ENCODE assay signal across 11 cellular contexts in the genomic region with DNA sequence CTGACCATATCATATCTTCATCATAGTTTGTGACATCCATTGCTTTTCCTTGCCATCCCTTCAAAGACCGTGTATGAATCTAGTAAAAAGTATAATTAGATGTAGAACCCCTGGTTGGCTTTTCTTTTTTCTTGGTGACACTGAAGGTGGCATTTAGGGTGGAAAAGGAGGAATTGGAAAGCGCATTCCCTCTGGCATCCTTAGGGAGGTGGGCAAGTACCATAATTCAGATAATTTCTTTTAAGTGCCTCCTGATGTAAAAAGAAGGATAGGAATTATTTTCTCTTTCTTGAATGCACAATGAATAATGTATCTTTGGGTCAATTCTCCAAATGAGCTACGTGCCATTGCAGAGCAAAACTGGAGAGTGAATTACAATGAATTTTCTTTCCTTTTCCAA.
DNase-seq lines count a peak whose midpoint lies in the region; ATAC-seq, FAIRE-seq and TF ChIP-seq lines count a peak whose summit lies in the region.
"Had no signal": no experiment of that assay in that cellular context is flagged by ENCODE, and none has a peak within 500 bp of the region (broad histone marks: within the 10 kb centered on the region; RNA-seq: fewer than 3 reads in every experiment).

No MANE protein-coding gene starts in this region.

- H4K91ac ChIP-seq in IMR-90 (ENCODE audit: insufficient read depth, low read depth, low read length) (no peak overlapping the region), H1 (replicated peaks; ENCODE audit: insufficient read length, low read length) (no peak overlapping the region)

- H2AFZ ChIP-seq in IMR-90 (replicated peaks; ENCODE audit: low read length, poor library complexity) (no peak overlapping the region), H1 (ENCODE audit: low read length) (no peak overlapping the region), neural cell (ENCODE audit: low read depth, low read length) (no peak overlapping the region)

- H3K79me1 ChIP-seq in IMR-90 (ENCODE audit: low read depth in 1 of 2, low read length in 2 of 2) (no peaks in the 10 kb centered on the region), H1 (ENCODE audit: low read depth, low read length) (no peaks in the 10 kb centered on the region)

- H3K4me1 Mint-ChIP-seq in progenitor cell of endocrine pancreas (ENCODE audit: low read depth), result peaks cover 17% of the 10 kb centered on the region

- H3K27ac Mint-ChIP-seq in progenitor cell of endocrine pancreas, result no peak overlapping the region
- H3K27ac Mint-ChIP-seq: memory B cell; stimulated activated naive CD8-positive, alpha-beta T cell treated with anti-CD3 and anti-CD28 coated beads, Interleukin-15, amount 100 ng/mL, for 72 hours had no signal

- WGBS in IMR-90 (ENCODE audit: extremely low coverage in 2 of 2, insufficient read length in 1 of 2), 2 experiments, result no CpG with 5 or more reads among the region's 3 CpGs
- WGBS in H1 (ENCODE audit: extremely low coverage in 1 of 2, insufficient coverage in 1 of 2, insufficient read length in 1 of 2, insufficient replicate concordance in 2 of 2, low coverage in 1 of 2, low lambda C conversion rate in 2 of 2, missing lambda C conversion rate in 1 of 2), 2 experiments, result 86% methylated on average over 3 of the region's 3 CpGs; no CpG with 5 or more reads in 1 of the 2 experiments

- no peaks in the 10 kb centered on the region for H3F3A ChIP-seq in neural cell (ENCODE audit: insufficient read depth, low read length, poor library complexity, severe bottlenecking)

- TF ChIP-seq POLR2A in IMR-90 (IDR thresholded peaks at IDR 0.05; ENCODE audit: low read depth, low read length), result no peak
- no peak for TF ChIP-seq POLR2A in H1 (IDR thresholded peaks at IDR 0.05; ENCODE audit: control extremely low read depth in 1 of 2, low read depth in 2 of 2, low read length in 2 of 2)

- H4K8ac ChIP-seq in IMR-90 (ENCODE audit: low read depth in 2 of 2, low read length in 2 of 2), result no peak overlapping the region
- H4K8ac ChIP-seq in H1 (ENCODE audit: extremely low read depth, insufficient read depth, low read length), result no peak overlapping the region

- H3K9me1 ChIP-seq in IMR-90 (ENCODE audit: insufficient read depth, low read length), result no peaks in the 10 kb centered on the region

- no peak for ATAC-seq in IMR-90 (ENCODE audit: low read depth)
- ATAC-seq: stimulated activated naive CD8-positive, alpha-beta T cell treated with anti-CD3 and anti-CD28 coated beads, Interleukin-15, amount 100 ng/mL, for 72 hours had no signal

- no peaks in the 10 kb centered on the region for H3K9me3 ChIP-seq in IMR-90 (ENCODE audit: control insufficient read depth, insufficient read depth, low read length)
- peaks cover 0 to 4% of the 10 kb centered on the region in 2 experiments; a peak in 1 of 4 replicates for H3K9me3 ChIP-seq in H1 (ENCODE audit: insufficient read depth in 2 of 2, low read depth in 1 of 2, low read length in 1 of 2)
- H3K9me3 ChIP-seq in neural cell (ENCODE audit: low read length), result no peaks in the 10 kb centered on the region

- POLR2A ChIA-PET in IMR-90 (lab: Charles Lee; ENCODE audit: unreplicated experiment) (no interaction called here), H1 (lab: Charles Lee; ENCODE audit: partially characterized antibody) (no interaction called here)

- no peaks in the 10 kb centered on the region for H4K20me1 ChIP-seq in IMR-90 (ENCODE audit: insufficient read depth, low read length)
- H4K20me1 ChIP-seq in H1 (replicated peaks in 1 of 2; ENCODE audit: control insufficient read depth in 1 of 2, insufficient read depth in 2 of 2, low read length in 2 of 2), result no peaks in the 10 kb centered on the region
- no peaks in the 10 kb centered on the region for H4K20me1 ChIP-seq in neural cell (ENCODE audit: insufficient read depth)

- H2AK9ac ChIP-seq in IMR-90 (replicated peaks; ENCODE audit: low read depth, low read length, poor library complexity), result no peak overlapping the region

- H3K9ac ChIP-seq in IMR-90 (ENCODE audit: low read depth, low read length) (no peak overlapping the region), H1 (replicated peaks in 1 of 4; ENCODE audit: extremely low read depth in 1 of 4, low read depth in 3 of 4, low read length in 3 of 4) (no peak overlapping the region), neural cell (ENCODE audit: low read length) (no peak overlapping the region)

- H3K18ac ChIP-seq in IMR-90 (ENCODE audit: low read depth, low read length) (no peak overlapping the region), H1 (ENCODE audit: extremely low read depth, low read length) (no peak overlapping the region)

- no peaks in the 10 kb centered on the region for H3K36me3 ChIP-seq in IMR-90 (ENCODE audit: control insufficient read depth, insufficient read depth, low read length)
- no peaks in the 10 kb centered on the region for H3K36me3 ChIP-seq in H1 (ENCODE audit: control insufficient read depth in 2 of 4, insufficient read depth in 4 of 4, low read length in 3 of 4)
- no peaks in the 10 kb centered on the region for H3K36me3 ChIP-seq in neural cell (ENCODE audit: insufficient read depth, low read length)

- peak; percentile 32 for TF ChIP-seq RAD21 in IMR-90 (IDR thresholded peaks at IDR 0.05; ENCODE audit: low read length)
- peak; percentile 76 to 77 for TF ChIP-seq RAD21 in H1 (IDR thresholded peaks at IDR 0.05 in 1 of 2, conservative IDR thresholded peaks at IDR 0.05 in 1 of 2; ENCODE audit: low read depth in 2 of 2, low read length in 2 of 2)
- peak; percentile 56 for TF ChIP-seq RAD21 in neural cell (conservative IDR thresholded peaks at IDR 0.05)

- dilution Hi-C loops in IMR-90 (cut with HindIII; ENCODE audit: low sequenced_read_pairs, unreplicated experiment), result no loop called here

- H4K5ac ChIP-seq in IMR-90 (ENCODE audit: low read depth, low read length) (no peak overlapping the region), H1 (ENCODE audit: insufficient read length, low read depth, low read length) (no peak overlapping the region)

- no peak for FAIRE-seq in H1 (lab: Jason Lieb, UNC)

- H3K23ac ChIP-seq in IMR-90 (ENCODE audit: low read depth, low read length), result no peak overlapping the region
- H3K23ac ChIP-seq in H1 (ENCODE audit: insufficient read length), result no peak overlapping the region

- H3K36me3 Mint-ChIP-seq in progenitor cell of endocrine pancreas (ENCODE audit: insufficient read depth), result no peaks in the 10 kb centered on the region
- H3K36me3 Mint-ChIP-seq: memory B cell had no signal

- H3K4me2 ChIP-seq in IMR-90 (ENCODE audit: low read depth, low read length) (no peak overlapping the region), H1 (ENCODE audit: insufficient read depth in 1 of 2, low read depth in 2 of 2, low read length in 2 of 2) (no peak overlapping the region), neural cell (ENCODE audit: low read length) (no peak overlapping the region)

- H2BK15ac ChIP-seq in IMR-90 (ENCODE audit: low read depth, low read length) (no peak overlapping the region), H1 (ENCODE audit: low read length) (no peak overlapping the region)

- no peak overlapping the region for H2BK20ac ChIP-seq in IMR-90 (ENCODE audit: low read depth, low read length)
- no peak overlapping the region for H2BK20ac ChIP-seq in H1 (ENCODE audit: low read length)

- H3K27me3 Mint-ChIP-seq in progenitor cell of endocrine pancreas, result no peaks in the 10 kb centered on the region

- no peak for TF ChIP-seq EP300 in H1 (IDR thresholded peaks at IDR 0.05; ENCODE audit: borderline replicate concordance in 1 of 2, low read depth in 2 of 2, low read length in 2 of 2)
- TF ChIP-seq EP300 in neural cell (conservative IDR thresholded peaks at IDR 0.05; ENCODE audit: poor library complexity, severe bottlenecking), result no peak

- H2BK120ac ChIP-seq in IMR-90 (ENCODE audit: low read depth, low read length) (no peak overlapping the region), H1 (replicated peaks; ENCODE audit: low read depth, low read length) (no peak overlapping the region)

- no TSS peak for BruUV-seq in IMR-90 (replicated peaks; lab: Mats Ljungman, UMichigan)

- no peak overlapping the region for H3K4me3 Mint-ChIP-seq in progenitor cell of endocrine pancreas (ENCODE audit: low read depth)
- H3K4me3 Mint-ChIP-seq: memory B cell; stimulated activated naive CD8-positive, alpha-beta T cell treated with anti-CD3 and anti-CD28 coated beads, Interleukin-15, amount 100 ng/mL, for 72 hours had no signal

- H3K9me3 Mint-ChIP-seq in progenitor cell of endocrine pancreas (ENCODE audit: low read depth), result peaks cover 3% of the 10 kb centered on the region
- H3K9me3 Mint-ChIP-seq: memory B cell; stimulated activated naive CD8-positive, alpha-beta T cell treated with anti-CD3 and anti-CD28 coated beads, Interleukin-15, amount 100 ng/mL, for 72 hours had no signal

- H3K56ac ChIP-seq in IMR-90 (ENCODE audit: extremely low read depth, insufficient read depth, low read length) (no peak overlapping the region), H1 (replicated peaks; ENCODE audit: insufficient read length, low read depth, low read length) (no peak overlapping the region)

- DNase-seq in D341Med (ENCODE audit: low spot score), result peak; percentile 48
- DNase-seq in IMR-90, result no peak
- DNase-seq in H1 (ENCODE audit: low read depth in 1 of 2, low spot score in 2 of 2), result no peak
- no peak for DNase-seq in activated CD4-positive, CD25-positive, alpha-beta regulatory T cell (lab: John Stamatoyannopoulos, UW)
- DNase-seq in EL, result no peak
- no peak for DNase-seq in progenitor cell of endocrine pancreas (ENCODE audit: low spot score, unreplicated experiment)
- DNase-seq in T-helper 2 cell, result no peak
- DNase-seq: hypothalamus; stimulated activated naive CD8-positive, alpha-beta T cell treated with anti-CD3 and anti-CD28 coated beads, Interleukin-15, amount 100 ng/mL, for 72 hours had no signal

- no peaks in the 10 kb centered on the region for H3K23me2 ChIP-seq in H1 (ENCODE audit: low read depth, low read length)

- intact Hi-C loops in IMR-90 (cut with micrococcal nuclease), result loop anchor here (5.0 kb wide), 1 partner anchor 145 kb away; no protein-coding TSS in a partner anchor

- no peak overlapping the region for H3K4ac ChIP-seq in IMR-90 (ENCODE audit: low read depth, low read length)
- H3K4ac ChIP-seq in H1 (replicated peaks; ENCODE audit: insufficient read length, low read depth, low read length), result no peak overlapping the region

- no peak overlapping the region for H3K27ac ChIP-seq in IMR-90 (ENCODE audit: insufficient read depth, low read length)
- no peak overlapping the region for H3K27ac ChIP-seq in H1 (ENCODE audit: low read depth, low read length)
- H3K27ac ChIP-seq in neural cell (ENCODE audit: low read length), result no peak overlapping the region

- no peaks in the 10 kb centered on the region for H3K27me3 ChIP-seq in IMR-90 (ENCODE audit: control insufficient read depth, insufficient read depth, low read length)
- H3K27me3 ChIP-seq in H1 (replicated peaks in 1 of 4; ENCODE audit: control insufficient read depth in 3 of 4, extremely low read depth in 1 of 4, insufficient read depth in 3 of 4, low read length in 3 of 4), result no peaks in the 10 kb centered on the region
- no peaks in the 10 kb centered on the region for H3K27me3 ChIP-seq in neural cell (ENCODE audit: insufficient read depth, low read depth, low read length)

- H2BK12ac ChIP-seq in H1 (ENCODE audit: low read depth, low read length), result no peak overlapping the region

- H2BK5ac ChIP-seq in IMR-90 (ENCODE audit: low read depth, low read length, poor library complexity, severe bottlenecking) (no peak overlapping the region), H1 (ENCODE audit: low read depth, low read length) (no peak overlapping the region)

- H3K79me2 ChIP-seq in H1 (ENCODE audit: control insufficient read depth in 1 of 2, insufficient read depth in 2 of 2, low read length in 2 of 2) (no peaks in the 10 kb centered on the region), neural cell (replicated peaks; ENCODE audit: insufficient read depth, low read length) (no peaks in the 10 kb centered on the region)

- no peaks in the 10 kb centered on the region for H3K9me2 ChIP-seq in neural cell (ENCODE audit: insufficient read depth, low read length)

- CTCF ChIA-PET in IMR-90 (lab: Yijun Ruan, JAX) (no interaction called here), H1 (lab: Charles Lee; ENCODE audit: partially characterized antibody) (interaction anchor here (0.6 to 3.2 kb wide), 22 partner anchors 11 to 1554 kb away, joined by 3 to 26 read pairs (median 4); no protein-coding TSS in a partner anchor)

- in situ Hi-C loops in IMR-90 (cut with MboI; ENCODE audit: low sequenced_read_pairs), result no loop called here

- H2AK5ac ChIP-seq in IMR-90 (ENCODE audit: low read depth, low read length) (no peak overlapping the region), H1 (ENCODE audit: low read depth, low read length) (no peak overlapping the region)

- TF ChIP-seq CTCF in IMR-90 (conservative IDR thresholded peaks at IDR 0.05; ENCODE audit: low read depth, low read length) (peak; percentile 23), H1 (IDR thresholded peaks at IDR 0.05; ENCODE audit: control extremely low read depth in 1 of 3, insufficient read depth in 1 of 3, low read depth in 1 of 3, low read length in 3 of 3) (peak in 2 of 3 experiments; percentile 46 to 58; a peak in 3 of 4 replicates), neural cell (IDR thresholded peaks at IDR 0.05; ENCODE audit: poor library complexity, severe bottlenecking) (peak; percentile 47), progenitor cell of endocrine pancreas (IDR thresholded peaks at IDR 0.05; ENCODE audit: unreplicated experiment) (no peak)

- H3K14ac ChIP-seq in IMR-90 (replicated peaks; ENCODE audit: low read depth, low read length) (no peak overlapping the region), H1 (ENCODE audit: insufficient read length) (no peak overlapping the region)

- H3K4me1 ChIP-seq in IMR-90 (ENCODE audit: control insufficient read depth, insufficient read depth, low read length) (no peaks in the 10 kb centered on the region), H1 (replicated peaks in 1 of 4; ENCODE audit: control insufficient read depth in 3 of 4, insufficient read depth in 4 of 4, low read length in 3 of 4) (no peaks in the 10 kb centered on the region)

- H3K4me3 ChIP-seq in IMR-90 (ENCODE audit: insufficient read depth, low read depth, low read length) (no peak overlapping the region), H1 (ENCODE audit: extremely low read depth in 1 of 4, insufficient read depth in 2 of 4, low read depth in 3 of 4, low read length in 4 of 4) (no peak overlapping the region), neural cell (ENCODE audit: low read length) (no peak overlapping the region)
